Comparison of ENCODE assay signal across 13 cellular contexts in the genomic region with DNA sequence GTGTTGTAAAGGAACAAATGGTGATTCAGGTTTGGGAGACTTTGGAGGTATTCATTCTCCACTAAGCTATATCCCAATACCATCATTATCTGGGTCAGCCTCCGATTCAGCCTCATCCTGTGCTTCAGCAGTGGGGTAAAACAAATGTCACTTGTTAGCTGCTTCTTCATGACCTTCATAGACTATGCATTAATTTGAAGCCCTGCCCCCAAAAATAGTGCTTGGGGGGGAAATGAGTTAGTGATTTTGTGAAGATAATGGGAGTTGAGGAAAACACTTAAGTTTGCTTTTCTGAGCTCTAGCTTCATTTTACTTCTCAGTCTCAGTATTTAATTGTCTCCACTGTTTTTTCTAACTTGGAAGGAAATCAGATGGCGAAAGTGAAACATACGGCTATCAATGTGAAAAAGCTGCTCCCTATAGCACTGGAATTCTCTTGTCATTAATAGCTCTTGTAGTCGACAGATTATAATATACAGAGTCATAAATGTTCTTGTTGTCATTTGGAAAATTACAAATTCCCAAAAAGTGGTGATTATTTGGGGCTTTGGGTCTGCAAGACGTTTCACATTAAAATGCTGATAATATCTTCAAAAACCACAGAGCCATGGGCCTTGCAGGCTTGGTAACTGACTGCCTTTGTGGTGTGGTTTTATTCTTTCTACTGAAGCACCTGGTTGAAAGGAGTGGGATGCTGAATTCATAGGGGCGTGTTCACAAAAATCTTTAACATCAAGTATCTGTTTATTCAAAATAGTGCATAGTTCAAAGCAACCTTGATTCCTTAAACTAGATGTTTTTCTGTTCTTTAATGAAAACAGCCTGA. TPM values are rescaled to one million over a fixed set of nuclear protein-coding genes. Genes with fewer than 3 reads are reported as not detected.
DNase-seq lines count a peak whose midpoint lies in the region; ATAC-seq and TF ChIP-seq lines count a peak whose summit lies in the region.
"Had no signal": no experiment of that assay in that cellular context is flagged by ENCODE, and none has a peak within 500 bp of the region (broad histone marks: within the 10 kb centered on the region; RNA-seq: fewer than 3 reads in every experiment).

No MANE protein-coding gene starts in this region.

- ATAC-seq in natural killer cell treated with Interleukin-12 subunit alpha and Interleukin-12 subunit beta and Interleukin-15 and Interleukin-18, amount 100 ng/mL, for 72 hours, result no peak
- no peak for ATAC-seq in GM19023 (IDR thresholded peaks at IDR 0.05; ENCODE audit: unreplicated experiment)
- no peak for ATAC-seq in GM19452 (IDR thresholded peaks at IDR 0.05; ENCODE audit: unreplicated experiment)

- DNase-seq in Jurkat, Clone E6-1 (ENCODE audit: low read depth, low spot score), result peak; percentile 95
- no peak for DNase-seq in ascending aorta (ENCODE audit: low spot score in 2 of 2)
- no peak for DNase-seq in natural killer cell treated with Interleukin-12 subunit alpha and Interleukin-12 subunit beta and Interleukin-15 and Interleukin-18, amount 100 ng/mL, for 72 hours (ENCODE audit: low spot score)
- DNase-seq in 8988T, result no peak
- DNase-seq in GM19240 (ENCODE audit: insufficient read length, low spot score), result no peak
- DNase-seq: activated CD8-positive, alpha-beta memory T cell treated with anti-CD3 and anti-CD28 coated beads, Interleukin-2, amount 50 U/mL, for 4 hours; DMS53; H9; NCI-H2081; SHP77 treated with DMSO at 0.1 percent for 48 hours had no signal

- peak overlapping the region; percentile 79 to 88 for H3K27ac Mint-ChIP-seq in natural killer cell treated with Interleukin-12 subunit alpha and Interleukin-12 subunit beta and Interleukin-15 and Interleukin-18, amount 100 ng/mL, for 72 hours
- H3K27ac Mint-ChIP-seq: H9 had no signal

- intact Hi-C loops in ascending aorta (cut with DNase I), result loop anchor here (10.0 kb wide), 1 partner anchor 761 kb away; no protein-coding TSS in a partner anchor

- H3K36me3 ChIP-seq in BLaER1 treated with 17β-estradiol and CSF1 and Interleukin-3, amounts not matched to agents 10 nM and 100 nM, result peaks cover 20 to 58% (median 36%) of the 10 kb centered on the region in 11 experiments; a peak in 20 of 22 replicates
- no peaks in the 10 kb centered on the region for H3K36me3 ChIP-seq in ascending aorta

- H3K4me2 ChIP-seq in BLaER1 treated with 17β-estradiol and CSF1 and Interleukin-3, amounts not matched to agents 10 nM and 100 nM, result peak overlapping the region; percentile 39 to 77 (median 62)

- H3K4me3 Mint-ChIP-seq in natural killer cell treated with Interleukin-12 subunit alpha and Interleukin-12 subunit beta and Interleukin-15 and Interleukin-18, amount 100 ng/mL, for 72 hours, result peak overlapping the region; percentile 84
- H3K4me3 Mint-ChIP-seq: H9 had no signal

- peaks cover 66 to 100% (median 92%) of the 10 kb centered on the region in 11 experiments; a peak in 19 of 22 replicates for H4K20me1 ChIP-seq in BLaER1 treated with 17β-estradiol and CSF1 and Interleukin-3, amounts not matched to agents 10 nM and 100 nM

- H3K4me1 ChIP-seq in BLaER1 treated with 17β-estradiol and CSF1 and Interleukin-3, amounts not matched to agents 10 nM and 100 nM, result peaks cover 34 to 77% (median 52%) of the 10 kb centered on the region in 10 experiments
- peaks cover 9 to 90% of the 10 kb centered on the region in 2 donors for H3K4me1 ChIP-seq in ascending aorta

- H3K9me3 Mint-ChIP-seq in natural killer cell treated with Interleukin-12 subunit alpha and Interleukin-12 subunit beta and Interleukin-15 and Interleukin-18, amount 100 ng/mL, for 72 hours, result no peaks in the 10 kb centered on the region
- H3K9me3 Mint-ChIP-seq: H9 had no signal

- no peak overlapping the region for H3K4me3 ChIP-seq in BLaER1 treated with 17β-estradiol and CSF1 and Interleukin-3, amounts not matched to agents 10 nM and 100 nM
- peak overlapping the region; percentile 38 for H3K4me3 ChIP-seq in Jurkat, Clone E6-1 (ENCODE audit: low read length)
- no peak overlapping the region for H3K4me3 ChIP-seq in ascending aorta

- peak overlapping the region in 1 of 11 experiments; percentile 31; a peak in 1 of 22 replicates for H3K27ac ChIP-seq in BLaER1 treated with 17β-estradiol and CSF1 and Interleukin-3, amounts not matched to agents 10 nM and 100 nM
- peak overlapping the region; percentile 66 to 77 for H3K27ac ChIP-seq in ascending aorta

- H3K27me3 ChIP-seq in BLaER1 treated with 17β-estradiol and CSF1 and Interleukin-3, amounts not matched to agents 10 nM and 100 nM, result no peaks in the 10 kb centered on the region
- no peaks in the 10 kb centered on the region for H3K27me3 ChIP-seq in ascending aorta

- no peaks in the 10 kb centered on the region for H3K27me3 Mint-ChIP-seq in natural killer cell treated with Interleukin-12 subunit alpha and Interleukin-12 subunit beta and Interleukin-15 and Interleukin-18, amount 100 ng/mL, for 72 hours

- peaks cover 4% of the 10 kb centered on the region for H3K36me3 Mint-ChIP-seq in natural killer cell treated with Interleukin-12 subunit alpha and Interleukin-12 subunit beta and Interleukin-15 and Interleukin-18, amount 100 ng/mL, for 72 hours

- TF ChIP-seq CTCF in ascending aorta (IDR thresholded peaks at IDR 0.05), result no peak

- peak overlapping the region in 1 of 11 experiments; percentile 18; a peak in 1 of 22 replicates for H3K9ac ChIP-seq in BLaER1 treated with 17β-estradiol and CSF1 and Interleukin-3, amounts not matched to agents 10 nM and 100 nM

- H3K4me1 Mint-ChIP-seq in natural killer cell treated with Interleukin-12 subunit alpha and Interleukin-12 subunit beta and Interleukin-15 and Interleukin-18, amount 100 ng/mL, for 72 hours (ENCODE audit: low read depth in 2 of 2), result peaks cover 66 to 83% of the 10 kb centered on the region in 2 donors

- no peaks in the 10 kb centered on the region for H3K9me3 ChIP-seq in BLaER1 treated with 17β-estradiol and CSF1 and Interleukin-3, amounts not matched to agents 10 nM and 100 nM (replicated peaks in 1 of 11)
- H3K9me3 ChIP-seq in ascending aorta, result no peaks in the 10 kb centered on the region

RNA-seq across cellular contexts. Expression of a gene that starts 40.0 kb away (rescaled TPM):
- polyA plus RNA-seq in Jurkat, Clone E6-1 (2012; ENCODE audit: insufficient read depth, insufficient read length), result 16.1 TPM
- total RNA-seq in ascending aorta, result 89.3 TPM
- 100 to 1,000 TPM; 141 to 195 TPM for total RNA-seq in natural killer cell treated with Interleukin-12 subunit alpha and Interleukin-12 subunit beta and Interleukin-15 and Interleukin-18, amount 100 ng/mL, for 72 hours
